Comparison of ENCODE assay signal across 1 cellular context in genomic region chr7:5557920-5558401, GRCh38.
TF ChIP-seq lines count a peak whose summit lies in the region.

No MANE protein-coding gene starts in this region.

TF ChIP-seq in HepG2, 621 proteins besides CTCF, POLR2A, EP300 and RAD21 (continued from another document and continues in another):
- TF ChIP-seq, protein P1, sequence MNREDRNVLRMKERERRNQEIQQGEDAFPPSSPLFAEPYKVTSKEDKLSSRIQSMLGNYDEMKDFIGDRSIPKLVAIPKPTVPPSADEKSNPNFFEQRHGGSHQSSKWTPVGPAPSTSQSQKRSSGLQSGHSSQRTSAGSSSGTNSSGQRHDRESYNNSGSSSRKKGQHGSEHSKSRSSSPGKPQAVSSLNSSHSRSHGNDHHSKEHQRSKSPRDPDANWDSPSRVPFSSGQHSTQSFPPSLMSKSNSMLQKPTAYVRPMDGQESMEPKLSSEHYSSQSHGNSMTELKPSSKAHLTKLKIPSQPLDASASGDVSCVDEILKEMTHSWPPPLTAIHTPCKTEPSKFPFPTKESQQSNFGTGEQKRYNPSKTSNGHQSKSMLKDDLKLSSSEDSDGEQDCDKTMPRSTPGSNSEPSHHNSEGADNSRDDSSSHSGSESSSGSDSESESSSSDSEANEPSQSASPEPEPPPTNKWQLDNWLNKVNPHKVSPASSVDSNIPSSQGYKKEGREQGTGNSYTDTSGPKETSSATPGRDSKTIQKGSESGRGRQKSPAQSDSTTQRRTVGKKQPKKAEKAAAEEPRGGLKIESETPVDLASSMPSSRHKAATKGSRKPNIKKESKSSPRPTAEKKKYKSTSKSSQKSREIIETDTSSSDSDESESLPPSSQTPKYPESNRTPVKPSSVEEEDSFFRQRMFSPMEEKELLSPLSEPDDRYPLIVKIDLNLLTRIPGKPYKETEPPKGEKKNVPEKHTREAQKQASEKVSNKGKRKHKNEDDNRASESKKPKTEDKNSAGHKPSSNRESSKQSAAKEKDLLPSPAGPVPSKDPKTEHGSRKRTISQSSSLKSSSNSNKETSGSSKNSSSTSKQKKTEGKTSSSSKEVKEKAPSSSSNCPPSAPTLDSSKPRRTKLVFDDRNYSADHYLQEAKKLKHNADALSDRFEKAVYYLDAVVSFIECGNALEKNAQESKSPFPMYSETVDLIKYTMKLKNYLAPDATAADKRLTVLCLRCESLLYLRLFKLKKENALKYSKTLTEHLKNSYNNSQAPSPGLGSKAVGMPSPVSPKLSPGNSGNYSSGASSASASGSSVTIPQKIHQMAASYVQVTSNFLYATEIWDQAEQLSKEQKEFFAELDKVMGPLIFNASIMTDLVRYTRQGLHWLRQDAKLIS (CRISPR knock-in tag; IDR thresholded peaks at IDR 0.05) = no peak
- TF ChIP-seq CBX2 (IDR thresholded peaks at IDR 0.05; ENCODE audit: low read depth, low read length) = no peak
- no peak for TF ChIP-seq CBX2 (CRISPR knock-in tag; IDR thresholded peaks at IDR 0.05; ENCODE audit: low read depth)
- TF ChIP-seq, protein P2, sequence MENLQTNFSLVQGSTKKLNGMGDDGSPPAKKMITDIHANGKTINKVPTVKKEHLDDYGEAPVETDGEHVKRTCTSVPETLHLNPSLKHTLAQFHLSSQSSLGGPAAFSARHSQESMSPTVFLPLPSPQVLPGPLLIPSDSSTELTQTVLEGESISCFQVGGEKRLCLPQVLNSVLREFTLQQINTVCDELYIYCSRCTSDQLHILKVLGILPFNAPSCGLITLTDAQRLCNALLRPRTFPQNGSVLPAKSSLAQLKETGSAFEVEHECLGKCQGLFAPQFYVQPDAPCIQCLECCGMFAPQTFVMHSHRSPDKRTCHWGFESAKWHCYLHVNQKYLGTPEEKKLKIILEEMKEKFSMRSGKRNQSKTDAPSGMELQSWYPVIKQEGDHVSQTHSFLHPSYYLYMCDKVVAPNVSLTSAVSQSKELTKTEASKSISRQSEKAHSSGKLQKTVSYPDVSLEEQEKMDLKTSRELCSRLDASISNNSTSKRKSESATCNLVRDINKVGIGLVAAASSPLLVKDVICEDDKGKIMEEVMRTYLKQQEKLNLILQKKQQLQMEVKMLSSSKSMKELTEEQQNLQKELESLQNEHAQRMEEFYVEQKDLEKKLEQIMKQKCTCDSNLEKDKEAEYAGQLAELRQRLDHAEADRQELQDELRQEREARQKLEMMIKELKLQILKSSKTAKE (CRISPR knock-in tag; IDR thresholded peaks at IDR 0.05; ENCODE audit: borderline replicate concordance) = no peak
- TF ChIP-seq HDAC1 (CRISPR knock-in tag; IDR thresholded peaks at IDR 0.05) = peak; percentile 53; the same call in 1 of the 2 replicates
- TF ChIP-seq PHF8 (CRISPR knock-in tag; IDR thresholded peaks at IDR 0.05) = 0 out of 2 replicates have a peak, but pooled peaks have one; percentile 41
- 0 out of 2 replicates have a peak, but pooled peaks have one; percentile 41 for TF ChIP-seq ZNF792 (CRISPR knock-in tag; IDR thresholded peaks at IDR 0.05)
- peak; percentile 26 for TF ChIP-seq SALL1 (CRISPR knock-in tag; IDR thresholded peaks at IDR 0.05)
- TF ChIP-seq ATF1 (CRISPR knock-in tag; IDR thresholded peaks at IDR 0.05) = no peak
- TF ChIP-seq ETV5 (CRISPR knock-in tag; IDR thresholded peaks at IDR 0.05; ENCODE audit: borderline replicate concordance) = 0 out of 2 replicates have a peak, but pooled peaks have one; percentile 30
- peak; percentile 98 for TF ChIP-seq RXRA (CRISPR knock-in tag; IDR thresholded peaks at IDR 0.05)
- peak; percentile 56; the same call in 1 of the 2 replicates for TF ChIP-seq BCL6 (CRISPR knock-in tag; IDR thresholded peaks at IDR 0.05)
- no peak for TF ChIP-seq RFX5 (IDR thresholded peaks at IDR 0.05; ENCODE audit: low read depth, low read length)
- TF ChIP-seq CAMTA2 (CRISPR knock-in tag; IDR thresholded peaks at IDR 0.05; ENCODE audit: borderline replicate concordance) = no peak
- TF ChIP-seq SP140L (CRISPR knock-in tag; IDR thresholded peaks at IDR 0.05; ENCODE audit: borderline replicate concordance) = no peak
- no peak for TF ChIP-seq MATR3 (CRISPR knock-in tag; IDR thresholded peaks at IDR 0.05)
- peak; percentile 65; the same call in 1 of the 2 replicates for TF ChIP-seq RCOR2 (CRISPR knock-in tag; IDR thresholded peaks at IDR 0.05)
- 0 out of 4 replicates have a peak, but pooled peaks have one; percentile 15 to 27 for TF ChIP-seq NR2F1 (CRISPR knock-in tag; IDR thresholded peaks at IDR 0.05)
- TF ChIP-seq SOX6 (IDR thresholded peaks at IDR 0.05) = no peak
- TF ChIP-seq SOX6 (CRISPR knock-in tag; IDR thresholded peaks at IDR 0.05) = peak; percentile 26; the same call in 1 of the 2 replicates
- TF ChIP-seq SKI (IDR thresholded peaks at IDR 0.05; ENCODE audit: partially characterized antibody) = peak; percentile 56
- peak; percentile 92 for TF ChIP-seq ZNF768 (CRISPR knock-in tag; IDR thresholded peaks at IDR 0.05)
- TF ChIP-seq, protein P3, sequence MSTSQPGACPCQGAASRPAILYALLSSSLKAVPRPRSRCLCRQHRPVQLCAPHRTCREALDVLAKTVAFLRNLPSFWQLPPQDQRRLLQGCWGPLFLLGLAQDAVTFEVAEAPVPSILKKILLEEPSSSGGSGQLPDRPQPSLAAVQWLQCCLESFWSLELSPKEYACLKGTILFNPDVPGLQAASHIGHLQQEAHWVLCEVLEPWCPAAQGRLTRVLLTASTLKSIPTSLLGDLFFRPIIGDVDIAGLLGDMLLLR (CRISPR knock-in tag; IDR thresholded peaks at IDR 0.05) = 0 out of 2 replicates have a peak, but pooled peaks have one; percentile 56
- TF ChIP-seq MED8 (CRISPR knock-in tag; IDR thresholded peaks at IDR 0.05; ENCODE audit: insufficient replicate concordance) = peak; percentile 29
- TF ChIP-seq HOXD1 (CRISPR knock-in tag; IDR thresholded peaks at IDR 0.05) = no peak
- TF ChIP-seq SOX5 (CRISPR knock-in tag; IDR thresholded peaks at IDR 0.05; ENCODE audit: borderline replicate concordance) = peak; percentile 39; the same call in 1 of the 2 replicates
- no peak for TF ChIP-seq PAF1 (CRISPR knock-in tag; IDR thresholded peaks at IDR 0.05)
- TF ChIP-seq IRF2 (CRISPR knock-in tag; IDR thresholded peaks at IDR 0.05) = peak; percentile 43; the same call in 1 of the 2 replicates
- TF ChIP-seq ZKSCAN8 (CRISPR knock-in tag; IDR thresholded peaks at IDR 0.05; ENCODE audit: borderline replicate concordance) = 0 out of 2 replicates have a peak, but pooled peaks have one; percentile 49
- TF ChIP-seq NR2C2 (CRISPR knock-in tag; IDR thresholded peaks at IDR 0.05; ENCODE audit: borderline replicate concordance) = no peak
- TF ChIP-seq, protein P4, sequence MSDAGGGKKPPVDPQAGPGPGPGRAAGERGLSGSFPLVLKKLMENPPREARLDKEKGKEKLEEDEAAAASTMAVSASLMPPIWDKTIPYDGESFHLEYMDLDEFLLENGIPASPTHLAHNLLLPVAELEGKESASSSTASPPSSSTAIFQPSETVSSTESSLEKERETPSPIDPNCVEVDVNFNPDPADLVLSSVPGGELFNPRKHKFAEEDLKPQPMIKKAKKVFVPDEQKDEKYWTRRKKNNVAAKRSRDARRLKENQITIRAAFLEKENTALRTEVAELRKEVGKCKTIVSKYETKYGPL (CRISPR knock-in tag; IDR thresholded peaks at IDR 0.05) = no peak
- TF ChIP-seq JUN (CRISPR knock-in tag; IDR thresholded peaks at IDR 0.05) = no peak
- TF ChIP-seq ZFX (CRISPR knock-in tag; IDR thresholded peaks at IDR 0.05; ENCODE audit: low read depth) = peak; percentile 72
- TF ChIP-seq, protein P5, sequence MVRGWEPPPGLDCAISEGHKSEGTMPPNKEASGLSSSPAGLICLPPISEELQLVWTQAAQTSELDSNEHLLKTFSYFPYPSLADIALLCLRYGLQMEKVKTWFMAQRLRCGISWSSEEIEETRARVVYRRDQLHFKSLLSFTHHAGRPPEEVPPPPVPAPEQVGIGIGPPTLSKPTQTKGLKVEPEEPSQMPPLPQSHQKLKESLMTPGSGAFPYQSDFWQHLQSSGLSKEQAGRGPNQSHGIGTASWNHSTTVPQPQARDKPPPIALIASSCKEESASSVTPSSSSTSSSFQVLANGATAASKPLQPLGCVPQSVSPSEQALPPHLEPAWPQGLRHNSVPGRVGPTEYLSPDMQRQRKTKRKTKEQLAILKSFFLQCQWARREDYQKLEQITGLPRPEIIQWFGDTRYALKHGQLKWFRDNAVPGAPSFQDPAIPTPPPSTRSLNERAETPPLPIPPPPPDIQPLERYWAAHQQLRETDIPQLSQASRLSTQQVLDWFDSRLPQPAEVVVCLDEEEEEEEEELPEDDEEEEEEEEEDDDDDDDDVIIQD (CRISPR knock-in tag; IDR thresholded peaks at IDR 0.05; ENCODE audit: low read depth) = 0 out of 2 replicates have a peak, but pooled peaks have one; percentile 35
- no peak for TF ChIP-seq ZNF530 (CRISPR knock-in tag; IDR thresholded peaks at IDR 0.05; ENCODE audit: low read depth)
- TF ChIP-seq ZNF124 (CRISPR knock-in tag; IDR thresholded peaks at IDR 0.05) = 0 out of 2 replicates have a peak, but pooled peaks have one; percentile 11
- TF ChIP-seq PITX1 (CRISPR knock-in tag; IDR thresholded peaks at IDR 0.05) = no peak
- TF ChIP-seq NFYC (CRISPR knock-in tag; IDR thresholded peaks at IDR 0.05) = peak; percentile 35; the same call in 1 of the 2 replicates
- TF ChIP-seq KAT7 (CRISPR knock-in tag; IDR thresholded peaks at IDR 0.05; ENCODE audit: borderline replicate concordance) = peak; percentile 65; the same call in 1 of the 2 replicates
- no peak for TF ChIP-seq GLI4 (CRISPR knock-in tag; IDR thresholded peaks at IDR 0.05; ENCODE audit: borderline replicate concordance)
- TF ChIP-seq ZNF280B (CRISPR knock-in tag; IDR thresholded peaks at IDR 0.05; ENCODE audit: borderline replicate concordance) = peak; percentile 69; the same call in 1 of the 2 replicates
- 0 out of 2 replicates have a peak, but pooled peaks have one; percentile 38 for TF ChIP-seq DMAP1 (CRISPR knock-in tag; IDR thresholded peaks at IDR 0.05)
- 0 out of 2 replicates have a peak, but pooled peaks have one; percentile 39 for TF ChIP-seq ZNF501 (CRISPR knock-in tag; IDR thresholded peaks at IDR 0.05)
- TF ChIP-seq REL (CRISPR knock-in tag; conservative IDR thresholded peaks at IDR 0.05) = no peak
- no peak for TF ChIP-seq FOXK2 (IDR thresholded peaks at IDR 0.05)
- 0 out of 2 replicates have a peak, but pooled peaks have one; percentile 50 for TF ChIP-seq ZSCAN9 (CRISPR knock-in tag; IDR thresholded peaks at IDR 0.05; ENCODE audit: borderline replicate concordance)
- peak; percentile 58 for TF ChIP-seq MED1 (CRISPR knock-in tag; IDR thresholded peaks at IDR 0.05)
- TF ChIP-seq ZMYM3 (CRISPR knock-in tag; IDR thresholded peaks at IDR 0.05) = peak; percentile 83
- peak; percentile 57; the same call in 1 of the 2 replicates for TF ChIP-seq ZNF292 (CRISPR knock-in tag; IDR thresholded peaks at IDR 0.05; ENCODE audit: borderline replicate concordance, low read depth)
- peak; percentile 99 for TF ChIP-seq ZNF691 (CRISPR knock-in tag; IDR thresholded peaks at IDR 0.05; ENCODE audit: borderline replicate concordance, low read depth)
- peak; percentile 55 for TF ChIP-seq RARA (CRISPR knock-in tag; IDR thresholded peaks at IDR 0.05)
- TF ChIP-seq SAP130 (CRISPR knock-in tag; IDR thresholded peaks at IDR 0.05; ENCODE audit: low read depth) = peak; percentile 78
- TF ChIP-seq ZNF430 (CRISPR knock-in tag; IDR thresholded peaks at IDR 0.05) = peak; percentile 33; the same call in 1 of the 2 replicates
- TF ChIP-seq UBTF (CRISPR knock-in tag; IDR thresholded peaks at IDR 0.05) = peak; percentile 63; the same call in 1 of the 2 replicates
- peak; percentile 26; the same call in 1 of the 2 replicates for TF ChIP-seq GABPB1 (CRISPR knock-in tag; IDR thresholded peaks at IDR 0.05)
- TF ChIP-seq NKX3-1 (CRISPR knock-in tag; IDR thresholded peaks at IDR 0.05) = no peak
